ENCODE assay signal across 8 cellular contexts in genomic region chr9:5886114-5886939, GRCh38. TPM values are rescaled to one million over a fixed set of nuclear protein-coding genes. Genes with fewer than 3 reads are reported as not detected.
A peak's percentile ranks its signal among the peaks of the same experiment; 100 is the strongest.
DNase-seq lines count a peak whose midpoint lies in the region; ATAC-seq and TF ChIP-seq lines count a peak whose summit lies in the region.

No MANE protein-coding gene starts in this region.

- H3K27ac ChIP-seq in right lobe of liver, result no peak overlapping the region

- no peaks in the 10 kb centered on the region for H3K36me3 ChIP-seq in right lobe of liver

- H3K9me3 ChIP-seq in right lobe of liver, result no peaks in the 10 kb centered on the region

- peak; percentile 92 to 95 (median 94) for TF ChIP-seq CTCF in right lobe of liver (IDR thresholded peaks at IDR 0.05)

- intact Hi-C loops in right lobe of liver (cut with DNase I), result loop anchor here in 1 of 2 donors (10.0 kb wide), 1 partner anchor 158 kb away; no protein-coding TSS in a partner anchor

- 27% methylated on average over 5 of the region's 8 CpGs for WGBS in right lobe of liver (ENCODE audit: insufficient coverage, low coverage, low lambda C conversion rate, missing lambda C conversion rate)

- ATAC-seq in GM18870 (IDR thresholded peaks at IDR 0.05; ENCODE audit: unreplicated experiment) (peak; percentile 82), HG03103 (IDR thresholded peaks at IDR 0.05; ENCODE audit: low read depth, unreplicated experiment) (peak; percentile 89), right lobe of liver (peak; percentile 94 to 99 (median 96))

- peak; percentile 84 for DNase-seq in Ammon's horn (ENCODE audit: low spot score)
- peak; percentile 86 for DNase-seq in NCI-H2227 (lab: John Stamatoyannopoulos, UW; ENCODE audit: unreplicated experiment)
- DNase-seq in activated CD4-positive, alpha-beta T cell treated with anti-CD3 and anti-CD28 coated beads for 24 hours (ENCODE audit: low read depth in 2 of 2), result peak; percentile 81 to 82
- peak; percentile 71 for DNase-seq in cerebellar cortex (ENCODE audit: low spot score)
- DNase-seq in right lobe of liver, result peak; percentile 77 to 81 (median 79)
- peak; percentile 70 to 87 (median 80) for DNase-seq in stimulated activated CD4-positive, alpha-beta T cell treated with anti-CD3 and anti-CD28 coated beads, TNF-alpha, amount 100 ng/mL, for 48 hours (ENCODE audit: low read depth in 3 of 3)

- H3K4me1 ChIP-seq in right lobe of liver, result no peaks in the 10 kb centered on the region

- H3K4me3 ChIP-seq in right lobe of liver, result no peak overlapping the region

- TF ChIP-seq POLR2A in right lobe of liver (IDR thresholded peaks at IDR 0.05), result no peak

- no peaks in the 10 kb centered on the region for H3K27me3 ChIP-seq in right lobe of liver

RNA-seq across cellular contexts. Expression of gene MLANA, which starts 4.4 kb away (rescaled TPM):
- total RNA-seq in right lobe of liver, result not detected

RNA-seq across cellular contexts. Expression of gene ERMP1, which starts 53.4 kb away (rescaled TPM):
- total RNA-seq in right lobe of liver, result 10 to 100 TPM in 3 of 6 experiments, 1 to 10 TPM in 3; 7.9 to 13.9 (median 10.2) TPM
